33 cellular contexts compared by ENCODE assay signal in the genomic region with DNA sequence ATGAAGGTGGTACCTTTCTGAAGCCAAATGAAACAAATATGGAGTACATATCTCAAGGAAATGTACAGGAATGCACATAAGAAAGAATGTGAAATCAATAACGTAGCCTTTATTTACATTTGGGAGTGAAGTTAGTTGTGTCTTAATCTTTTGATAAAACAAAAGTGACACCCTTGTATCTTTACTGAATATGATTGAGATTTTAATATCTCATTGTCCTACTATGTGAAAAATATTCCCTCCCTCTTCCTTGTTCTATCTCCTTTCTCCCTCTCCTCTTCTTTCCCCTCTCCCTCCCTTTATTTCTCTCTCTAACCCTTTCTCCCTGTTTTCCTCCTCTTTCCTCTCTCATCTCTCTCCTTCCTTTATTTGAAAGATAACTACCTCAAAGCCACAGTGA.
DNase-seq lines count a peak whose midpoint lies in the region; ATAC-seq, FAIRE-seq and TF ChIP-seq lines count a peak whose summit lies in the region.
"Had no signal": no experiment of that assay in that cellular context is flagged by ENCODE, and none has a peak within 500 bp of the region (broad histone marks: within the 10 kb centered on the region; RNA-seq: fewer than 3 reads in every experiment).

No MANE protein-coding gene starts in this region.

- DNase-seq in activated naive CD4-positive, alpha-beta T cell treated with anti-CD3 and anti-CD28 coated beads, Interleukin-2, amount 10 ng/mL, durations not matched to agents 7 days and 5 days, result no peak
- DNase-seq in HepG2 (ENCODE audit: low spot score), result no peak
- no peak for DNase-seq in right lobe of liver
- DNase-seq: 8988T; ACHN; AML-193; BE2C; C1 segment of cervical spinal cord; Caco-2; Calu3; CD4-positive, alpha-beta memory T cell; CD4-positive, alpha-beta T cell; CD4-positive, CD25-positive, alpha-beta regulatory T cell; CD8-positive, alpha-beta memory T cell; CD8-positive, alpha-beta T cell; COR-L47; DMS 273 treated with DMSO at 0.1 percent for 48 hours; DMS153; DMS53; DMS79; DMS79 treated with DMSO at 0.1 percent for 48 hours; DND-41; EL had no signal

- TF ChIP-seq RAD21 in HepG2 (CRISPR knock-in tag; IDR thresholded peaks at IDR 0.05), result no peak

- 18% methylated on average over 1 of the region's 1 CpG for WGBS in HepG2 (ENCODE audit: low lambda C conversion rate)
- 63% methylated on average over 1 of the region's 1 CpG for whole genome bisulfite sequencing in right lobe of liver (ENCODE audit: insufficient coverage, low coverage, low lambda C conversion rate, missing lambda C conversion rate)

- BruUV-seq in HepG2 (replicated peaks; lab: Mats Ljungman, UMichigan), result no TSS peak

- intact Hi-C loops in HepG2 (cut with micrococcal nuclease; ENCODE audit: unreplicated experiment) (no loop called here), right lobe of liver (cut with DNase I) (no loop called here)

- no peak overlapping the region for H3K9ac ChIP-seq in HepG2 (ENCODE audit: insufficient read depth, low read depth, low read length)
- H3K9ac ChIP-seq: BLaER1; BLaER1 treated with 17β-estradiol and CSF1 and Interleukin-3, amounts not matched to agents 10 nM and 100 nM had no signal

- ATAC-seq in HepG2 (no peak), right lobe of liver (no peak)
- ATAC-seq: A549; CD8-positive, alpha-beta T cell had no signal

- no peaks in the 10 kb centered on the region for H3K79me2 ChIP-seq in HepG2 (ENCODE audit: insufficient read depth, low read length)

- H3K4me2 ChIP-seq in HepG2 (ENCODE audit: low read depth, low read length), result no peak overlapping the region
- H3K4me2 ChIP-seq: A549; BLaER1; BLaER1 treated with 17β-estradiol and CSF1 and Interleukin-3, amounts not matched to agents 10 nM and 100 nM had no signal

- H3K4me3 Mint-ChIP-seq in activated naive CD4-positive, alpha-beta T cell treated with anti-CD3 and anti-CD28 coated beads, Interleukin-2, amount 50 U/mL, for 24 hours, result no peak overlapping the region
- no peak overlapping the region for H3K4me3 Mint-ChIP-seq in activated naive CD4-positive, alpha-beta T cell treated with anti-CD3 and anti-CD28 coated beads, Interleukin-2, amount 10 ng/mL, durations not matched to agents 7 days and 5 days
- H3K4me3 Mint-ChIP-seq: B cell; CD14-positive monocyte; CD4-positive, alpha-beta memory T cell; CD4-positive, alpha-beta T cell; CD4-positive, CD25-positive, alpha-beta regulatory T cell; CD8-positive, alpha-beta memory T cell; CD8-positive, alpha-beta T cell had no signal

- TF ChIP-seq EP300 in HepG2 (IDR thresholded peaks at IDR 0.05; ENCODE audit: low read depth in 2 of 2, low read length in 2 of 2) (no peak), HepG2 (CRISPR knock-in tag; IDR thresholded peaks at IDR 0.05; ENCODE audit: borderline replicate concordance) (no peak)

- H3K27me3 ChIP-seq in HepG2 (ENCODE audit: control insufficient read depth in 1 of 2, insufficient read depth in 2 of 2, low read length in 2 of 2) (no peaks in the 10 kb centered on the region), right lobe of liver (no peaks in the 10 kb centered on the region)
- H3K27me3 ChIP-seq: BE2C, BLaER1 had no signal

- H3K27ac Mint-ChIP-seq in activated naive CD4-positive, alpha-beta T cell treated with anti-CD3 and anti-CD28 coated beads, Interleukin-2, amount 50 U/mL, for 24 hours, result peak overlapping the region; percentile 13
- H3K27ac Mint-ChIP-seq in activated naive CD4-positive, alpha-beta T cell treated with anti-CD3 and anti-CD28 coated beads, Interleukin-2, amount 10 ng/mL, durations not matched to agents 7 days and 5 days, result no peak overlapping the region
- H3K27ac Mint-ChIP-seq: B cell; CD14-positive monocyte; CD4-positive, alpha-beta memory T cell; CD4-positive, alpha-beta T cell; CD4-positive, CD25-positive, alpha-beta regulatory T cell; CD8-positive, alpha-beta memory T cell; CD8-positive, alpha-beta T cell had no signal

- in situ Hi-C loops in HepG2 (cut with HindIII; ENCODE audit: extremely low pct_ligation_motif_present, low pct_unique_long_range_greater_than_20kb), result no loop called here

- no peaks in the 10 kb centered on the region for H3K4me1 Mint-ChIP-seq in activated naive CD4-positive, alpha-beta T cell treated with anti-CD3 and anti-CD28 coated beads, Interleukin-2, amount 50 U/mL, for 24 hours
- no peaks in the 10 kb centered on the region for H3K4me1 Mint-ChIP-seq in activated naive CD4-positive, alpha-beta T cell treated with anti-CD3 and anti-CD28 coated beads, Interleukin-2, amount 10 ng/mL, durations not matched to agents 7 days and 5 days
- H3K4me1 Mint-ChIP-seq: B cell; CD14-positive monocyte; CD4-positive, alpha-beta memory T cell; CD4-positive, CD25-positive, alpha-beta regulatory T cell; CD8-positive, alpha-beta memory T cell had no signal

- TF ChIP-seq CTCF in HepG2 (CRISPR knock-in tag; IDR thresholded peaks at IDR 0.05) (no peak), right lobe of liver (IDR thresholded peaks at IDR 0.05) (no peak)

- peaks cover 6% of the 10 kb centered on the region for H3K9me3 Mint-ChIP-seq in activated naive CD4-positive, alpha-beta T cell treated with anti-CD3 and anti-CD28 coated beads, Interleukin-2, amount 50 U/mL, for 24 hours
- no peaks in the 10 kb centered on the region for H3K9me3 Mint-ChIP-seq in activated naive CD4-positive, alpha-beta T cell treated with anti-CD3 and anti-CD28 coated beads, Interleukin-2, amount 10 ng/mL, durations not matched to agents 7 days and 5 days
- H3K9me3 Mint-ChIP-seq: CD4-positive, alpha-beta memory T cell; CD4-positive, alpha-beta T cell had no signal

- H3K9me3 ChIP-seq in HepG2 (ENCODE audit: low read length), result no peaks in the 10 kb centered on the region
- H3K9me3 ChIP-seq in right lobe of liver, result no peaks in the 10 kb centered on the region
- H3K9me3 ChIP-seq: A549; BE2C; BLaER1; BLaER1 treated with 17β-estradiol and CSF1 and Interleukin-3, amounts not matched to agents 10 nM and 100 nM; Caco-2 had no signal

- H3K36me3 Mint-ChIP-seq in activated naive CD4-positive, alpha-beta T cell treated with anti-CD3 and anti-CD28 coated beads, Interleukin-2, amount 50 U/mL, for 24 hours, result no peaks in the 10 kb centered on the region
- no peaks in the 10 kb centered on the region for H3K36me3 Mint-ChIP-seq in activated naive CD4-positive, alpha-beta T cell treated with anti-CD3 and anti-CD28 coated beads, Interleukin-2, amount 10 ng/mL, durations not matched to agents 7 days and 5 days
- H3K36me3 Mint-ChIP-seq: CD14-positive monocyte; CD4-positive, alpha-beta memory T cell; CD4-positive, CD25-positive, alpha-beta regulatory T cell; CD8-positive, alpha-beta memory T cell; CD8-positive, alpha-beta T cell had no signal

- no peaks in the 10 kb centered on the region; the same call in 1 of the 2 replicates for H4K20me1 ChIP-seq in HepG2 (ENCODE audit: insufficient read depth, low read length)
- H4K20me1 ChIP-seq: BLaER1; BLaER1 treated with 17β-estradiol and CSF1 and Interleukin-3, amounts not matched to agents 10 nM and 100 nM had no signal

- peaks cover 3% of the 10 kb centered on the region for H3K27me3 Mint-ChIP-seq in activated naive CD4-positive, alpha-beta T cell treated with anti-CD3 and anti-CD28 coated beads, Interleukin-2, amount 50 U/mL, for 24 hours
- peaks cover 8% of the 10 kb centered on the region for H3K27me3 Mint-ChIP-seq in activated naive CD4-positive, alpha-beta T cell treated with anti-CD3 and anti-CD28 coated beads, Interleukin-2, amount 10 ng/mL, durations not matched to agents 7 days and 5 days
- H3K27me3 Mint-ChIP-seq: B cell; CD4-positive, alpha-beta memory T cell; CD4-positive, alpha-beta T cell; CD4-positive, CD25-positive, alpha-beta regulatory T cell; CD8-positive, alpha-beta memory T cell had no signal

- H3K36me3 ChIP-seq in HepG2 (replicated peaks in 1 of 2; ENCODE audit: control insufficient read depth in 1 of 2, insufficient read depth in 2 of 2, low read length in 2 of 2) (peaks cover 2 to 5% of the 10 kb centered on the region in 2 experiments; a peak in 3 of 5 replicates), right lobe of liver (no peaks in the 10 kb centered on the region)
- H3K36me3 ChIP-seq: BE2C; BLaER1; BLaER1 treated with 17β-estradiol and CSF1 and Interleukin-3, amounts not matched to agents 10 nM and 100 nM had no signal

- H3K4me1 ChIP-seq in HepG2 (ENCODE audit: insufficient read depth, low read length) (no peaks in the 10 kb centered on the region), right lobe of liver (no peaks in the 10 kb centered on the region)
- H3K4me1 ChIP-seq: A549, BE2C, Caco-2 had no signal

- TF ChIP-seq POLR2A in HepG2 (IDR thresholded peaks at IDR 0.05; ENCODE audit: insufficient read depth in 1 of 2, low read depth in 2 of 2, low read length in 2 of 2) (no peak), right lobe of liver (IDR thresholded peaks at IDR 0.05) (no peak)

- no peak overlapping the region for H3K27ac ChIP-seq in HepG2 (ENCODE audit: extremely low read length, insufficient read depth, low read length)
- no peak overlapping the region for H3K27ac ChIP-seq in right lobe of liver
- H3K27ac ChIP-seq: 22Rv1; A549; BLaER1; BLaER1 treated with 17β-estradiol and CSF1 and Interleukin-3, amounts not matched to agents 10 nM and 100 nM; C4-2B had no signal

- H3K4me3 ChIP-seq in HepG2 (replicated peaks in 1 of 3; ENCODE audit: insufficient read depth in 1 of 3, low read depth in 2 of 3, low read length in 3 of 3), result no peak overlapping the region
- H3K4me3 ChIP-seq in right lobe of liver, result no peak overlapping the region
- H3K4me3 ChIP-seq: A549; BLaER1; BLaER1 treated with 17β-estradiol and CSF1 and Interleukin-3, amounts not matched to agents 10 nM and 100 nM had no signal

- POLR2A ChIA-PET in HepG2 (lab: Yijun Ruan, JAX), result no interaction called here

- CTCF ChIA-PET in activated naive CD4-positive, alpha-beta T cell treated with anti-CD3 and anti-CD28 coated beads, Interleukin-2, amount 10 ng/mL, durations not matched to agents 7 days and 5 days (lab: Charles Lee), result no interaction called here
- CTCF ChIA-PET in HepG2 (lab: Yijun Ruan, JAX; ENCODE audit: low intra/inter-chr PET ratio, low total read pairs), result no interaction called here

- H2AFZ ChIP-seq in HepG2 (ENCODE audit: low read length), result no peak overlapping the region

- FAIRE-seq in HepG2 (lab: Jason Lieb, UNC), result no peak
- FAIRE-seq: A204.1, A549, D721Med had no signal

TF ChIP-seq in HepG2, 621 proteins besides CTCF, POLR2A, EP300 and RAD21:
- TF ChIP-seq HNRNPK (IDR thresholded peaks at IDR 0.05; ENCODE audit: low read depth, low read length, poor library complexity, severe bottlenecking), result peak; percentile 93
- TF ChIP-seq, protein P1, sequence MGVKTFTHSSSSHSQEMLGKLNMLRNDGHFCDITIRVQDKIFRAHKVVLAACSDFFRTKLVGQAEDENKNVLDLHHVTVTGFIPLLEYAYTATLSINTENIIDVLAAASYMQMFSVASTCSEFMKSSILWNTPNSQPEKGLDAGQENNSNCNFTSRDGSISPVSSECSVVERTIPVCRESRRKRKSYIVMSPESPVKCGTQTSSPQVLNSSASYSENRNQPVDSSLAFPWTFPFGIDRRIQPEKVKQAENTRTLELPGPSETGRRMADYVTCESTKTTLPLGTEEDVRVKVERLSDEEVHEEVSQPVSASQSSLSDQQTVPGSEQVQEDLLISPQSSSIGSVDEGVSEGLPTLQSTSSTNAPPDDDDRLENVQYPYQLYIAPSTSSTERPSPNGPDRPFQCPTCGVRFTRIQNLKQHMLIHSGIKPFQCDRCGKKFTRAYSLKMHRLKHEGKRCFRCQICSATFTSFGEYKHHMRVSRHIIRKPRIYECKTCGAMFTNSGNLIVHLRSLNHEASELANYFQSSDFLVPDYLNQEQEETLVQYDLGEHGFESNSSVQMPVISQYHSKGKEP (CRISPR knock-in tag; IDR thresholded peaks at IDR 0.05), result no peak
